28 cellular contexts compared by ENCODE assay signal in genomic region chr6:141956868-141957267, GRCh38.
"Had no signal": no experiment of that assay in that cellular context is flagged by ENCODE, and none has a peak within 500 bp of the region (broad histone marks: within the 10 kb centered on the region; RNA-seq: fewer than 3 reads in every experiment).

No MANE protein-coding gene starts in this region.

- H3K4me1 Mint-ChIP-seq: activated CD4-positive, alpha-beta T cell treated with anti-CD3 and anti-CD28 coated beads for 36 hours; activated naive CD4-positive, alpha-beta T cell treated with anti-CD3 and anti-CD28 coated beads, Interleukin-2, amount 10 ng/mL, durations not matched to agents 7 days and 5 days; activated naive CD8-positive, alpha-beta T cell treated with anti-CD3 and anti-CD28 coated beads for 36 hours had no signal

- H3K27me3 ChIP-seq: brain microvascular endothelial cell, cardiac muscle cell, MG63, SJCRH30 had no signal

- H3K4me3 ChIP-seq: cardiac muscle cell, MG63, SJCRH30 had no signal

- H3K27me3 Mint-ChIP-seq: activated CD4-positive, alpha-beta T cell treated with anti-CD3 and anti-CD28 coated beads for 36 hours; activated CD8-positive, alpha-beta T cell treated with anti-CD3 and anti-CD28 coated beads for 36 hours; activated naive CD4-positive, alpha-beta T cell treated with anti-CD3 and anti-CD28 coated beads, Interleukin-2, amount 10 ng/mL, durations not matched to agents 7 days and 5 days; activated naive CD8-positive, alpha-beta T cell treated with anti-CD3 and anti-CD28 coated beads for 36 hours had no signal

- H3K9ac ChIP-seq: KMS-11, SK-N-SH had no signal

- H3K27ac ChIP-seq: brain microvascular endothelial cell, cardiac muscle cell, KMS-11, SJCRH30, VCaP had no signal

- ATAC-seq: activated CD4-positive, alpha-beta T cell treated with anti-CD3 and anti-CD28 coated beads for 36 hours; activated CD8-positive, alpha-beta T cell treated with anti-CD3 and anti-CD28 coated beads for 36 hours; activated T-cell treated with anti-CD3 and anti-CD28 coated beads, Interleukin-2, amount 50 U/mL, for 72 hours; Right ventricle myocardium inferior had no signal

- DNase-seq: activated CD4-positive, alpha-beta T cell treated with anti-CD3 and anti-CD28 coated beads for 36 hours; activated CD4-positive, alpha-beta T cell treated with anti-CD3 and anti-CD28 coated beads, Interleukin-2, amount 50 U/mL, for 1 hour; activated CD8-positive, alpha-beta memory T cell treated with anti-CD3 and anti-CD28 coated beads, Interleukin-2, amount 50 U/mL, for 4 hours; activated CD8-positive, alpha-beta T cell treated with anti-CD3 and anti-CD28 coated beads for 36 hours; activated gamma-delta T cell treated with Interleukin-2 at 50 U/mL for 16 hours; activated naive CD4-positive, alpha-beta T cell treated with anti-CD3 and anti-CD28 coated beads, Interleukin-2, amount 10 ng/mL, durations not matched to agents 7 days and 5 days; activated naive CD8-positive, alpha-beta T cell treated with anti-CD3 and anti-CD28 coated beads for 36 hours; activated T-cell treated with anti-CD3 and anti-CD28 coated beads, Interleukin-2, amount 50 U/mL, for 72 hours; MG63; MV-4-11; NCI-H1092 treated with DMSO at 0.1 percent for 48 hours; NCI-H1417 treated with DMSO at 0.1 percent for 48 hours; NCI-H1694; NCI-H2029; NCI-H2107; NCI-H2171 treated with DMSO at 0.1 percent for 48 hours; NCI-H226; NCI-H526 treated with DMSO at 0.1 percent for 48 hours; NCI-H82; SJCRH30; SK-N-SH; T-helper 1 cell had no signal

- H3K27ac Mint-ChIP-seq: activated CD4-positive, alpha-beta T cell treated with anti-CD3 and anti-CD28 coated beads for 36 hours; activated CD8-positive, alpha-beta T cell treated with anti-CD3 and anti-CD28 coated beads for 36 hours; activated naive CD4-positive, alpha-beta T cell treated with anti-CD3 and anti-CD28 coated beads, Interleukin-2, amount 10 ng/mL, durations not matched to agents 7 days and 5 days; activated naive CD8-positive, alpha-beta T cell treated with anti-CD3 and anti-CD28 coated beads for 36 hours; activated T-cell treated with anti-CD3 and anti-CD28 coated beads, Interleukin-2, amount 50 U/mL, for 72 hours; activated T-helper 2 cell treated with anti-CD3 and anti-CD28 coated beads, Interferon-gamma antibody, Interleukin-2, Interleukin-4, amounts not matched to agents 10 μg/mL and 5 μg/mL and 100 μg/mL, durations not matched to agents 14 hours and 24 hours and 36 hours had no signal

- H3K9me3 ChIP-seq: SJCRH30, SK-N-SH had no signal

- H3K4me1 ChIP-seq: SJCRH30 had no signal

- H3K36me3 ChIP-seq: brain microvascular endothelial cell, cardiac muscle cell, MG63, SJCRH30 had no signal

- H3K4me3 Mint-ChIP-seq: activated CD4-positive, alpha-beta T cell treated with anti-CD3 and anti-CD28 coated beads for 36 hours; activated CD8-positive, alpha-beta T cell treated with anti-CD3 and anti-CD28 coated beads for 36 hours; activated naive CD4-positive, alpha-beta T cell treated with anti-CD3 and anti-CD28 coated beads, Interleukin-2, amount 10 ng/mL, durations not matched to agents 7 days and 5 days; activated naive CD8-positive, alpha-beta T cell treated with anti-CD3 and anti-CD28 coated beads for 36 hours; activated T-cell treated with anti-CD3 and anti-CD28 coated beads, Interleukin-2, amount 50 U/mL, for 72 hours had no signal

- H3K36me3 Mint-ChIP-seq: activated naive CD4-positive, alpha-beta T cell treated with anti-CD3 and anti-CD28 coated beads, Interleukin-2, amount 10 ng/mL, durations not matched to agents 7 days and 5 days had no signal

- H3K4me2 ChIP-seq: KMS-11, SK-N-SH had no signal
